8 cellular contexts compared by ENCODE assay signal in the genomic region with DNA sequence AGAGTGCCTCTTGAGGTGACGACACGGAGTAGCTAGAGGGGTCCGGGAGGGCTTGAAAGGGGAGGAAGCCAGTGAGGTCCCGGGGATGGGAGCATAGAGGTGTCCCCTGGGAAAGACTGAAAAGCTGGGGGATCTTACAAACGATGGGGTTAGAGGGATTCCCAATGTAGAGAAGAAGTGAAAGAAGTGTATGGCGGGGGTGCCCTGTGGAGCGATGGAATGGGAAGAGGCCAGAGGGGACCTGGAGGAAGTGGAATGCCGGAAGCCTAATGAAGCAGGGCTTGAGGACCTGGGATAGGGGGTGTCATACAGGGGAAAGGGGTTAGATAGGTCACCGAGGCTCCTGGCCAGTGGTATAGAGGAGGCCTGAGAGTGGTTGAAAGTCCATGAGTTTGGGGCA. TPM values are rescaled to one million over a fixed set of nuclear protein-coding genes. Genes with fewer than 3 reads are reported as not detected.
A peak's percentile ranks its signal among the peaks of the same experiment; 100 is the strongest.
DNase-seq lines count a peak whose midpoint lies in the region; ATAC-seq and TF ChIP-seq lines count a peak whose summit lies in the region.

No MANE protein-coding gene starts in this region.

- H3K4me1 ChIP-seq in adipocyte (ENCODE audit: control insufficient read depth, insufficient read depth, low read length) (peaks cover 38% of the 10 kb centered on the region), tibial artery (peaks cover 0 to 34% (median 30%) of the 10 kb centered on the region in 4 donors)

- H3K36me3 ChIP-seq in adipocyte (ENCODE audit: control insufficient read depth, insufficient read depth, low read length, severe bottlenecking), result peaks cover 10% of the 10 kb centered on the region
- H3K36me3 ChIP-seq in tibial artery, result peaks cover 0 to 8% (median 0%) of the 10 kb centered on the region in 3 donors

- H3K27ac Mint-ChIP-seq in activated T-cell treated with anti-CD3 and anti-CD28 coated beads, Interleukin-2, amount 50 U/mL, for 72 hours, result peak overlapping the region; percentile 52

- H3K36me3 Mint-ChIP-seq in activated T-cell treated with anti-CD3 and anti-CD28 coated beads, Interleukin-2, amount 50 U/mL, for 72 hours (ENCODE audit: insufficient read depth in 2 of 2), result no peaks in the 10 kb centered on the region

- DNase-seq in activated T-cell treated with anti-CD3 and anti-CD28 coated beads, Interleukin-2, amount 50 U/mL, for 72 hours, result no peak
- DNase-seq in activated T-cell treated with anti-CD3 and anti-CD28 coated beads for 4 hours, result no peak
- DNase-seq in adipocyte (ENCODE audit: low read depth), result peak; percentile 55
- DNase-seq in left kidney (ENCODE audit: low read depth, low spot score), result peak; percentile 46
- no peak for DNase-seq in tibial artery
- no peak for DNase-seq in UCSD-AML1 (lab: John Stamatoyannopoulos, UW; ENCODE audit: unreplicated experiment)

- H3K9me3 Mint-ChIP-seq in activated T-cell treated with anti-CD3 and anti-CD28 coated beads, Interleukin-2, amount 50 U/mL, for 72 hours, result no peaks in the 10 kb centered on the region

- intact Hi-C loops in tibial artery (cut with DNase I; ENCODE audit: low total_unique reads), result loop anchor here (5.0 to 10.0 kb wide), 2 partner anchors 40 to 97 kb away; a partner anchor contains a TSS

- H3K27ac ChIP-seq in tibial artery, result peak overlapping the region; percentile 85 to 96

- no peak for ATAC-seq in activated T-cell treated with anti-CD3 and anti-CD28 coated beads, Interleukin-2, amount 50 U/mL, for 72 hours (replicated peaks in 1 of 2)
- ATAC-seq in GM18511 (IDR thresholded peaks at IDR 0.05; ENCODE audit: unreplicated experiment), result no peak
- no peak for ATAC-seq in GM21447 (IDR thresholded peaks at IDR 0.05; ENCODE audit: unreplicated experiment)

- H3K9ac ChIP-seq in adipocyte (ENCODE audit: low read length), result peak overlapping the region; percentile 97

- H3K4me3 ChIP-seq in adipocyte (ENCODE audit: low read length), result peak overlapping the region; percentile 99
- H3K4me3 ChIP-seq in tibial artery, result peak overlapping the region; percentile 87 to 99

- no peak for TF ChIP-seq CTCF in tibial artery (IDR thresholded peaks at IDR 0.05)

- H3K4me1 Mint-ChIP-seq in activated T-cell treated with anti-CD3 and anti-CD28 coated beads, Interleukin-2, amount 50 U/mL, for 72 hours (ENCODE audit: low read depth), result peaks cover 45% of the 10 kb centered on the region

- peak overlapping the region; percentile 90 to 98 for H3K4me3 Mint-ChIP-seq in activated T-cell treated with anti-CD3 and anti-CD28 coated beads, Interleukin-2, amount 50 U/mL, for 72 hours

- H3K9me3 ChIP-seq in adipocyte (ENCODE audit: control insufficient read depth, low read length) (no peaks in the 10 kb centered on the region), tibial artery (no peaks in the 10 kb centered on the region)

- H3K27me3 Mint-ChIP-seq in activated T-cell treated with anti-CD3 and anti-CD28 coated beads, Interleukin-2, amount 50 U/mL, for 72 hours (ENCODE audit: low read depth), result no peaks in the 10 kb centered on the region

- H3K27me3 ChIP-seq in adipocyte (replicated peaks; ENCODE audit: control insufficient read depth, insufficient read depth, low read length) (no peaks in the 10 kb centered on the region), tibial artery (no peaks in the 10 kb centered on the region)

RNA-seq across cellular contexts. Expression of a gene that starts 0.6 kb away (rescaled TPM):
- 10 to 100 TPM; 74.5 to 75.8 TPM for total RNA-seq in activated T-cell treated with anti-CD3 and anti-CD28 coated beads, Interleukin-2, amount 50 U/mL, for 72 hours

RNA-seq across cellular contexts. Expression of a gene that starts 4.3 kb away (rescaled TPM):
- total RNA-seq in activated T-cell treated with anti-CD3 and anti-CD28 coated beads, Interleukin-2, amount 50 U/mL, for 72 hours, result 1 to 10 TPM in 1 of 2 donors, under 1 TPM in 1; 0.19 to 2.4 TPM

RNA-seq across cellular contexts. Expression of a gene that starts 45.7 kb away (rescaled TPM):
- total RNA-seq in activated T-cell treated with anti-CD3 and anti-CD28 coated beads, Interleukin-2, amount 50 U/mL, for 72 hours, result 10 to 100 TPM; 24.7 to 37.3 TPM

RNA-seq across cellular contexts. Expression of a gene that starts 50.7 kb away (rescaled TPM):
- total RNA-seq in activated T-cell treated with anti-CD3 and anti-CD28 coated beads, Interleukin-2, amount 50 U/mL, for 72 hours, result 10 to 100 TPM; 47.0 to 50.2 TPM

Comparison
In these comparisons a context has a peak if more than half of its experiments do, and no peak if none do; other contexts are left out.
1. DNase-seq: peak in adipocyte (single experiment) and left kidney (single experiment); none in activated T-cell treated with anti-CD3 and anti-CD28 coated beads, Interleukin-2, amount 50 U/mL, for 72 hours (0 of 2), activated T-cell treated with anti-CD3 and anti-CD28 coated beads for 4 hours (single experiment), tibial artery (0 of 2) and UCSD-AML1 (single experiment).